ENCODE assay signal across 8 cellular contexts in genomic region chr20:50193851-50194830, GRCh38. TPM values are rescaled to one million over a fixed set of nuclear protein-coding genes. Genes with fewer than 3 reads are reported as not detected.
A peak's percentile ranks its signal among the peaks of the same experiment; 100 is the strongest.
DNase-seq lines count a peak whose midpoint lies in the region; ATAC-seq and TF ChIP-seq lines count a peak whose summit lies in the region.

No MANE protein-coding gene starts in this region.

- H3K36me3 ChIP-seq in adrenal gland (replicated peaks in 1 of 2): peaks cover 0 to 25% of the 10 kb centered on the region in 2 donors
- H3K36me3 ChIP-seq in left lung: peaks cover 0 to 33% of the 10 kb centered on the region in 2 donors
- H3K36me3 ChIP-seq in suprapubic skin: peaks cover 19% of the 10 kb centered on the region

- in situ Hi-C loops in KBM-7 (cut with MboI; ENCODE audit: low pct_unique_long_range_greater_than_20kb, low sequenced_read_pairs): no loop called here

- H3K27me3 ChIP-seq in adrenal gland (no peaks in the 10 kb centered on the region), left lung (no peaks in the 10 kb centered on the region), suprapubic skin (no peaks in the 10 kb centered on the region)

- H3K4me3 ChIP-seq in adrenal gland: peak overlapping the region; percentile 39 to 99 (median 83)
- peak overlapping the region; percentile 72 to 75 for H3K4me3 ChIP-seq in left lung
- H3K4me3 ChIP-seq in suprapubic skin: peak overlapping the region; percentile 75

- H3K9me3 ChIP-seq in adrenal gland (replicated peaks in 1 of 3) (no peaks in the 10 kb centered on the region), left lung (no peaks in the 10 kb centered on the region), suprapubic skin (no peaks in the 10 kb centered on the region)

- H3K9me3 Mint-ChIP-seq in activated CD4-positive, alpha-beta T cell treated with anti-CD3 and anti-CD28 coated beads, Interleukin-2, amount 10 ng/mL, durations not matched to agents 24 days and 14 days: no peaks in the 10 kb centered on the region

- peaks cover 32% of the 10 kb centered on the region for H3K4me1 Mint-ChIP-seq in activated CD4-positive, alpha-beta T cell treated with anti-CD3 and anti-CD28 coated beads, Interleukin-2, amount 10 ng/mL, durations not matched to agents 24 days and 14 days

- no peaks in the 10 kb centered on the region for H3K27me3 Mint-ChIP-seq in activated CD4-positive, alpha-beta T cell treated with anti-CD3 and anti-CD28 coated beads, Interleukin-2, amount 10 ng/mL, durations not matched to agents 24 days and 14 days

- intact Hi-C loops in activated CD4-positive, alpha-beta T cell treated with anti-CD3 and anti-CD28 coated beads, Interleukin-2, amount 10 ng/mL, durations not matched to agents 24 days and 14 days (cut with micrococcal nuclease): loop anchor here (5.0 to 10.0 kb wide), 2 partner anchors 91 to 188 kb away; no protein-coding TSS in a partner anchor
- intact Hi-C loops in adrenal gland (cut with DNase I) (loop anchor here in 1 of 2 donors (5.0 to 10.0 kb wide), 2 partner anchors 81 to 108 kb away; no protein-coding TSS in a partner anchor), left lung (cut with DNase I) (no loop called here)

- 27 to 48% (median 35%) methylated on average over 9 to 23 of the region's 23 CpGs for whole genome bisulfite sequencing in adrenal gland, 4 donors
- 65% methylated on average over 18 of the region's 23 CpGs for WGBS in suprapubic skin

- peak overlapping the region; percentile 52 for H3K27ac Mint-ChIP-seq in activated CD4-positive, alpha-beta T cell treated with anti-CD3 and anti-CD28 coated beads, Interleukin-2, amount 10 ng/mL, durations not matched to agents 24 days and 14 days

- ATAC-seq in left lung (no peak), HG02884 (IDR thresholded peaks at IDR 0.05; ENCODE audit: unreplicated experiment) (no peak)

- peak overlapping the region; percentile 94 for H3K4me3 Mint-ChIP-seq in activated CD4-positive, alpha-beta T cell treated with anti-CD3 and anti-CD28 coated beads, Interleukin-2, amount 10 ng/mL, durations not matched to agents 24 days and 14 days

- no peak for TF ChIP-seq EP300 in suprapubic skin (IDR thresholded peaks at IDR 0.05)

- DNase-seq in activated CD4-positive, alpha-beta T cell treated with anti-CD3 and anti-CD28 coated beads, Interleukin-2, amount 10 ng/mL, durations not matched to agents 24 days and 14 days: no peak
- no peak for DNase-seq in activated CD4-positive, alpha-beta T cell treated with anti-CD3 and anti-CD28 coated beads for 4 hours
- DNase-seq in adrenal gland: peak; percentile 70 to 87 (median 79)
- DNase-seq in left lung: no peak
- DNase-seq in suprapubic skin (ENCODE audit: low spot score in 2 of 2): no peak
- no peak for DNase-seq in KBM-7
- DNase-seq in inferior parietal cortex (ENCODE audit: extremely low spot score): no peak

- peak in 1 of 2 donors; percentile 51 for TF ChIP-seq POLR2A in adrenal gland (IDR thresholded peaks at IDR 0.05)
- no peak for TF ChIP-seq POLR2A in suprapubic skin (IDR thresholded peaks at IDR 0.05)

- peak overlapping the region; percentile 69 to 100 (median 98) for H3K27ac ChIP-seq in adrenal gland
- peak overlapping the region; percentile 99 for H3K27ac ChIP-seq in left lung
- peak overlapping the region; percentile 96 for H3K27ac ChIP-seq in suprapubic skin

- TF ChIP-seq CTCF in adrenal gland (IDR thresholded peaks at IDR 0.05) (no peak), left lung (IDR thresholded peaks at IDR 0.05) (no peak), suprapubic skin (IDR thresholded peaks at IDR 0.05) (no peak)

- peaks cover 20% of the 10 kb centered on the region for H3K36me3 Mint-ChIP-seq in activated CD4-positive, alpha-beta T cell treated with anti-CD3 and anti-CD28 coated beads, Interleukin-2, amount 10 ng/mL, durations not matched to agents 24 days and 14 days (ENCODE audit: low read depth)

- peaks cover 20 to 30% of the 10 kb centered on the region in 2 donors for H3K4me1 ChIP-seq in adrenal gland (replicated peaks in 1 of 2)
- peaks cover 11 to 60% of the 10 kb centered on the region in 2 donors for H3K4me1 ChIP-seq in left lung
- H3K4me1 ChIP-seq in suprapubic skin: peaks cover 31% of the 10 kb centered on the region

RNA-seq across cellular contexts. Expression of gene CEBPB, which starts 3.5 kb away (rescaled TPM):
- total RNA-seq in activated CD4-positive, alpha-beta T cell treated with anti-CD3 and anti-CD28 coated beads, Interleukin-2, amount 10 ng/mL, durations not matched to agents 24 days and 14 days: 45.5 and 45.9 TPM in 2 replicates
- total RNA-seq in adrenal gland: 100 to 1,000 TPM; 148 to 272 (median 252) TPM
- 10 to 100 TPM; 31.0 to 74.7 (median 39.3) TPM for polyA plus RNA-seq in adrenal gland
- 100 to 1,000 TPM; 133 to 266 TPM for total RNA-seq in left lung
- 10 to 100 TPM; 43.2 to 83.9 (median 69.2) TPM for total RNA-seq in suprapubic skin

RNA-seq across cellular contexts. Expression of gene PEDS1, which starts 40.6 kb away (rescaled TPM):
- 26.3 and 30.2 TPM in 2 replicates for total RNA-seq in activated CD4-positive, alpha-beta T cell treated with anti-CD3 and anti-CD28 coated beads, Interleukin-2, amount 10 ng/mL, durations not matched to agents 24 days and 14 days
- total RNA-seq in adrenal gland: 10 to 100 TPM; 18.7 to 39.1 (median 28.5) TPM
- polyA plus RNA-seq in adrenal gland: 10 to 100 TPM; 29.4 to 32.6 (median 30.2) TPM
- 10 to 100 TPM; 37.9 to 39.9 TPM for total RNA-seq in left lung
- 10 to 100 TPM; 30.5 to 82.2 (median 57.3) TPM for total RNA-seq in suprapubic skin

Comparison
In these comparisons a context has a peak if more than half of its experiments do, and no peak if none do; other contexts are left out.
1. DNase-seq: peak in adrenal gland (7 of 7); none in activated CD4-positive, alpha-beta T cell treated with anti-CD3 and anti-CD28 coated beads, Interleukin-2, amount 10 ng/mL, durations not matched to agents 24 days and 14 days (single experiment), activated CD4-positive, alpha-beta T cell treated with anti-CD3 and anti-CD28 coated beads for 4 hours (0 of 2), left lung (0 of 2), suprapubic skin (0 of 2), KBM-7 (single experiment) and inferior parietal cortex (single experiment).
2. Peak in every context shown above with its lines, with median percentiles within 50 percentile points of each other: H3K27ac ChIP-seq and H3K4me3 ChIP-seq.